Comparison of ENCODE assay signal across 8 cellular contexts in the genomic region with DNA sequence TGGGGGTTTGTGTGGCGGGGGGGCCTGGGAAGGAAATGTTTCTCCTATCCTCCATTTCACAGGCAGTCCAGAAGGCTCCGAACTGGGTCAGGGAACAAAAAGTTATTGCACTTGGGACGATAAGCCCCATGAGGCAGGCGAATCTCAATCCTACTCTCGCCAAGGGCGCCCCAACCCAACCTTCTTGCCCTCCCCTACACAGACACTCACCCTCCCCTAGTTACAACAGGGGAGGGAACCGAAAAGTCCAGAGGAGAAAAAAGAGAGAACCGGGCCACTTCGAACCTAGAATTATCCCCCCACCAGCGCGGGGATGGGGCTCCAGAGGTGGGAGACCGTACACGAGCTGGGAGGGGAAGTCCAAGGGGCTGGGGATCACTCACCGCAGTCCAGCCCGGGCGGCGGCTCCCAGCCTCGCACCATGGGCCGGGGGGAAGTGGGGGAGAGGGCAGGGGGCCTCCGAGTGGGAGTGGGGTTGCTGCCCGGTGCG. TPM values are rescaled to one million over a fixed set of nuclear protein-coding genes. Genes with fewer than 3 reads are reported as not detected.
DNase-seq lines count a peak whose midpoint lies in the region; ATAC-seq, FAIRE-seq and TF ChIP-seq lines count a peak whose summit lies in the region.

No MANE protein-coding gene starts in this region.

- no peak overlapping the region for H2BK20ac ChIP-seq in H1 (ENCODE audit: low read length)

- H4K8ac ChIP-seq in H1 (ENCODE audit: extremely low read depth, insufficient read depth, low read length): peak overlapping the region; percentile 78; the same call in 1 of the 2 replicates

- H4K5ac ChIP-seq in H1 (ENCODE audit: insufficient read length, low read depth, low read length): no peak overlapping the region

- no peak for TF ChIP-seq POLR2A in H1 (IDR thresholded peaks at IDR 0.05; ENCODE audit: control extremely low read depth in 1 of 2, low read depth in 2 of 2, low read length in 2 of 2)

- H3K27me3 ChIP-seq in PC-3 (ENCODE audit: low read length) (no peaks in the 10 kb centered on the region), H1 (replicated peaks in 1 of 4; ENCODE audit: control insufficient read depth in 3 of 4, extremely low read depth in 1 of 4, insufficient read depth in 3 of 4, low read length in 3 of 4) (peaks cover 8 to 26% (median 24%) of the 10 kb centered on the region in 4 experiments), muscle layer of duodenum (ENCODE audit: low read depth, low read length) (no peaks in the 10 kb centered on the region)

- no peaks in the 10 kb centered on the region for H3K79me1 ChIP-seq in H1 (ENCODE audit: low read depth, low read length)

- POLR2A ChIA-PET in PC-3 (lab: Charles Lee; ENCODE audit: unreplicated experiment): interaction anchor here (0.6 to 0.9 kb wide), 3 partner anchors 15 to 829 kb away, joined by 4 to 26 read pairs (median 6); partner anchors contain the start of genes DCAF11, NRL and PPP1R3E
- POLR2A ChIA-PET in H1 (lab: Charles Lee; ENCODE audit: partially characterized antibody): interaction anchor here (0.5 to 2.3 kb wide), 6 partner anchors 11 to 122 kb away, joined by 3 to 8 read pairs (median 5); partner anchors contain the start of genes BCL2L2 and PABPN1

- H3K23ac ChIP-seq in H1 (ENCODE audit: insufficient read length): no peak overlapping the region

- no peak overlapping the region for H2BK12ac ChIP-seq in H1 (ENCODE audit: low read depth, low read length)

- H3K4me2 ChIP-seq in PC-3 (ENCODE audit: low read length) (peak overlapping the region; percentile 95), H1 (ENCODE audit: insufficient read depth in 1 of 2, low read depth in 2 of 2, low read length in 2 of 2) (peak overlapping the region; percentile 72 to 78)

- BruUV-seq in PC-3 (replicated peaks; lab: Mats Ljungman, UMichigan): no TSS peak

- no peak for TF ChIP-seq RAD21 in H1 (IDR thresholded peaks at IDR 0.05 in 1 of 2, conservative IDR thresholded peaks at IDR 0.05 in 1 of 2; ENCODE audit: low read depth in 2 of 2, low read length in 2 of 2)

- peak; percentile 53 for DNase-seq in NCI-H146 (lab: John Stamatoyannopoulos, UW)
- DNase-seq in NCI-H146 treated with DMSO at 0.1 percent for 48 hours (lab: John Stamatoyannopoulos, UW; ENCODE audit: unreplicated experiment): no peak
- DNase-seq in PC-3: no peak
- no peak for DNase-seq in H1 (ENCODE audit: low read depth in 1 of 2, low spot score in 2 of 2)
- DNase-seq in SHP77 (lab: John Stamatoyannopoulos, UW): no peak
- no peak for DNase-seq in activated CD8-positive, alpha-beta memory T cell treated with anti-CD3 and anti-CD28 coated beads for 24 hours

- no peak overlapping the region for H4K91ac ChIP-seq in H1 (replicated peaks; ENCODE audit: insufficient read length, low read length)

- no peak for TF ChIP-seq EP300 in H1 (IDR thresholded peaks at IDR 0.05; ENCODE audit: borderline replicate concordance in 1 of 2, low read depth in 2 of 2, low read length in 2 of 2)

- H3K9ac ChIP-seq in PC-3 (ENCODE audit: low read length) (peak overlapping the region; percentile 92), H1 (replicated peaks in 1 of 4; ENCODE audit: extremely low read depth in 1 of 4, low read depth in 3 of 4, low read length in 3 of 4) (peak overlapping the region; percentile 62 to 73 (median 65))

- H3K27ac ChIP-seq in PC-3 (ENCODE audit: low read length) (no peak overlapping the region), H1 (ENCODE audit: low read depth, low read length) (no peak overlapping the region), muscle layer of duodenum (ENCODE audit: low read length) (peak overlapping the region; percentile 93)

- no peaks in the 10 kb centered on the region for H3K9me2 ChIP-seq in PC-3 (replicated peaks; ENCODE audit: low read length)

- H3K36me3 ChIP-seq in PC-3 (ENCODE audit: low read depth, low read length) (no peaks in the 10 kb centered on the region), H1 (ENCODE audit: control insufficient read depth in 2 of 4, insufficient read depth in 4 of 4, low read length in 3 of 4) (no peaks in the 10 kb centered on the region), muscle layer of duodenum (ENCODE audit: control insufficient read depth in 1 of 2, insufficient read depth in 2 of 2, low read length in 2 of 2) (no peaks in the 10 kb centered on the region)

- peak; percentile 32 for ATAC-seq in HG02642 (IDR thresholded peaks at IDR 0.05; ENCODE audit: poor library complexity, unreplicated experiment)
- ATAC-seq in PC-3: peak; percentile 26

- WGBS in H1 (ENCODE audit: extremely low coverage in 1 of 2, insufficient coverage in 1 of 2, insufficient read length in 1 of 2, insufficient replicate concordance in 2 of 2, low coverage in 1 of 2, low lambda C conversion rate in 2 of 2, missing lambda C conversion rate in 1 of 2), 2 experiments: 1% methylated on average over 17 of the region's 22 CpGs; no CpG with 5 or more reads in 1 of the 2 experiments

- no peak for FAIRE-seq in H1 (lab: Jason Lieb, UNC)

- H2BK15ac ChIP-seq in H1 (ENCODE audit: low read length): no peak overlapping the region

- no peak overlapping the region for H2AK5ac ChIP-seq in H1 (ENCODE audit: low read depth, low read length)

- no peaks in the 10 kb centered on the region for H3F3A ChIP-seq in PC-3 (ENCODE audit: low read length, unreplicated experiment)

- no peak overlapping the region for H2BK120ac ChIP-seq in H1 (replicated peaks; ENCODE audit: low read depth, low read length)

- peaks cover 20% of the 10 kb centered on the region for H3K4me1 ChIP-seq in PC-3 (ENCODE audit: insufficient read depth, low read length)
- no peaks in the 10 kb centered on the region; a peak in 1 of 7 replicates for H3K4me1 ChIP-seq in H1 (replicated peaks in 1 of 4; ENCODE audit: control insufficient read depth in 3 of 4, insufficient read depth in 4 of 4, low read length in 3 of 4)
- peaks cover 0 to 21% of the 10 kb centered on the region in 2 donors for H3K4me1 ChIP-seq in muscle layer of duodenum (ENCODE audit: control insufficient read depth in 1 of 2, insufficient read depth in 2 of 2, low read length in 2 of 2)

- H3K79me2 ChIP-seq in PC-3 (ENCODE audit: low read length) (peaks cover 27% of the 10 kb centered on the region), H1 (ENCODE audit: control insufficient read depth in 1 of 2, insufficient read depth in 2 of 2, low read length in 2 of 2) (peaks cover 0 to 5% of the 10 kb centered on the region in 2 experiments; a peak in 1 of 4 replicates)

- H3K18ac ChIP-seq in H1 (ENCODE audit: extremely low read depth, low read length): no peak overlapping the region; the same call in 1 of the 2 replicates

- TF ChIP-seq CTCF in PC-3 (conservative IDR thresholded peaks at IDR 0.05; ENCODE audit: low read depth, low read length): no peak
- TF ChIP-seq CTCF in H1 (IDR thresholded peaks at IDR 0.05; ENCODE audit: control extremely low read depth in 1 of 3, insufficient read depth in 1 of 3, low read depth in 1 of 3, low read length in 3 of 3): no peak

- no peak overlapping the region for H2BK5ac ChIP-seq in H1 (ENCODE audit: low read depth, low read length)

- no peak overlapping the region for H3K14ac ChIP-seq in H1 (ENCODE audit: insufficient read length)

- H4K20me1 ChIP-seq in PC-3 (ENCODE audit: low read length): no peaks in the 10 kb centered on the region
- peaks cover 2 to 8% of the 10 kb centered on the region in 2 experiments for H4K20me1 ChIP-seq in H1 (replicated peaks in 1 of 2; ENCODE audit: control insufficient read depth in 1 of 2, insufficient read depth in 2 of 2, low read length in 2 of 2)

- H3K4me3 ChIP-seq in PC-3 (ENCODE audit: low read length): peak overlapping the region; percentile 100
- H3K4me3 ChIP-seq in H1 (ENCODE audit: extremely low read depth in 1 of 4, insufficient read depth in 2 of 4, low read depth in 3 of 4, low read length in 4 of 4): peak overlapping the region; percentile 69 to 98 (median 78)
- H3K4me3 ChIP-seq in muscle layer of duodenum (ENCODE audit: low read depth in 1 of 2, low read length in 2 of 2): peak overlapping the region; percentile 92 to 94

- H3K9me3 ChIP-seq in PC-3 (ENCODE audit: low read length) (no peaks in the 10 kb centered on the region), H1 (ENCODE audit: insufficient read depth in 2 of 2, low read depth in 1 of 2, low read length in 1 of 2) (no peaks in the 10 kb centered on the region), muscle layer of duodenum (ENCODE audit: control insufficient read depth in 1 of 2, low read length in 2 of 2) (no peaks in the 10 kb centered on the region)

- no peak overlapping the region for H3K4ac ChIP-seq in H1 (replicated peaks; ENCODE audit: insufficient read length, low read depth, low read length)

- H3K56ac ChIP-seq in H1 (replicated peaks; ENCODE audit: insufficient read length, low read depth, low read length): no peak overlapping the region

- intact Hi-C loops in PC-3 (cut with micrococcal nuclease): loop anchor here (1.0 to 5.0 kb wide), 2 partner anchors 16 to 163 kb away; no protein-coding TSS in a partner anchor

- peaks cover 7% of the 10 kb centered on the region; the same call in 1 of the 2 replicates for H3K23me2 ChIP-seq in H1 (ENCODE audit: low read depth, low read length)

- H2AFZ ChIP-seq in PC-3 (ENCODE audit: low read length) (peak overlapping the region; percentile 99), H1 (ENCODE audit: low read length) (0 out of 2 replicates have a peak overlapping the region, but pooled peaks have one; percentile 10)

- CTCF ChIA-PET in PC-3 (lab: Charles Lee): interaction anchor here (1.3 kb wide), 1 partner anchor 15 kb away, joined by 8 read pairs; no protein-coding TSS in a partner anchor
- CTCF ChIA-PET in H1 (lab: Charles Lee; ENCODE audit: partially characterized antibody): interaction anchor here (0.9 to 4.0 kb wide), 5 partner anchors 9 to 165 kb away, joined by 3 to 21 read pairs (median 5); no protein-coding TSS in a partner anchor

RNA-seq across cellular contexts. Expression of gene HOMEZ, which starts 0.4 kb away (rescaled TPM):
- 4.1 and 7.7 TPM in 2 replicates for total RNA-seq in PC-3 (2014; rRNA removed)
- total RNA-seq in H1 (2021; fragmentation: NEBNext Ultra II Directional; extraction: Animal tissue kit (Norgen Biotek cat#: 25700)): 9.1 and 9.7 TPM in 2 replicates
- polyA plus RNA-seq in H1 (2011; rRNA removed): 12.3 and 15.9 TPM in 2 replicates
- 11.8 TPM for polyA plus RNA-seq in H1 (2011; cell fraction: cytosol; rRNA removed)
- polyA plus RNA-seq in H1 (2011; cell fraction: nucleus; rRNA removed): 13.2 TPM
- polyA plus RNA-seq in H1 (2012, experiment 1 of 2): 6.4 to 10.5 TPM (median 9.5 TPM) in 4 replicates
- polyA plus RNA-seq in H1 (2012, experiment 2 of 2): 5.1 TPM
- 10.2 TPM for polyA plus RNA-seq in H1 (2013, experiment 1 of 2)
- polyA plus RNA-seq in H1 (2013, experiment 2 of 2): 8.2 TPM
- polyA minus RNA-seq in H1 (2011; rRNA and poly(A)+ RNA removed): 22.8 and 28.2 TPM in 2 replicates
- polyA minus RNA-seq in H1 (2011; cell fraction: cytosol; rRNA and poly(A)+ RNA removed): 7.9 TPM
- 7.8 TPM for polyA minus RNA-seq in H1 (2011; cell fraction: nucleus; rRNA and poly(A)+ RNA removed)

RNA-seq across cellular contexts. Expression of gene PPP1R3E, which starts 17.1 kb away (rescaled TPM):
- 3.2 and 5.0 TPM in 2 replicates for total RNA-seq in PC-3 (2014; rRNA removed)
- 3.7 and 4.4 TPM in 2 replicates for total RNA-seq in H1 (2021; fragmentation: NEBNext Ultra II Directional; extraction: Animal tissue kit (Norgen Biotek cat#: 25700))
- polyA plus RNA-seq in H1 (2011; rRNA removed): 3.5 and 4.7 TPM in 2 replicates
- polyA plus RNA-seq in H1 (2011; cell fraction: cytosol; rRNA removed): 4.4 TPM
- polyA plus RNA-seq in H1 (2011; cell fraction: nucleus; rRNA removed): 12.4 TPM
- 3.4 to 5.3 TPM (median 5.1 TPM) in 4 replicates for polyA plus RNA-seq in H1 (2012, experiment 1 of 2)
- 1.0 TPM for polyA plus RNA-seq in H1 (2012, experiment 2 of 2)
- polyA plus RNA-seq in H1 (2013, experiment 1 of 2): 5.4 TPM
- 3.9 TPM for polyA plus RNA-seq in H1 (2013, experiment 2 of 2)
- 3.2 and 5.9 TPM in 2 replicates for polyA minus RNA-seq in H1 (2011; rRNA and poly(A)+ RNA removed)
- 1.7 TPM for polyA minus RNA-seq in H1 (2011; cell fraction: cytosol; rRNA and poly(A)+ RNA removed)
- 5.4 TPM for polyA minus RNA-seq in H1 (2011; cell fraction: nucleus; rRNA and poly(A)+ RNA removed)

RNA-seq across cellular contexts. Expression of gene BCL2L2, which starts 21.1 kb away (rescaled TPM):
- total RNA-seq in PC-3 (2014; rRNA removed): 32.4 and 33.5 TPM in 2 replicates
- total RNA-seq in H1 (2021; fragmentation: NEBNext Ultra II Directional; extraction: Animal tissue kit (Norgen Biotek cat#: 25700)): 13.3 and 13.8 TPM in 2 replicates
- polyA plus RNA-seq in H1 (2011; rRNA removed): 9.3 and 10.5 TPM in 2 replicates
- 14.7 TPM for polyA plus RNA-seq in H1 (2011; cell fraction: cytosol; rRNA removed)
- polyA plus RNA-seq in H1 (2011; cell fraction: nucleus; rRNA removed): 11.6 TPM
- polyA plus RNA-seq in H1 (2012, experiment 1 of 2): 16.7 to 19.3 TPM (median 18.0 TPM) in 4 replicates
- polyA plus RNA-seq in H1 (2012, experiment 2 of 2): 5.7 TPM
- 6.5 TPM for polyA plus RNA-seq in H1 (2013, experiment 1 of 2)
- polyA plus RNA-seq in H1 (2013, experiment 2 of 2): 5.9 TPM
- polyA minus RNA-seq in H1 (2011; rRNA and poly(A)+ RNA removed): 10.6 and 10.8 TPM in 2 replicates
- polyA minus RNA-seq in H1 (2011; cell fraction: cytosol; rRNA and poly(A)+ RNA removed): 5.8 TPM
- 10.5 TPM for polyA minus RNA-seq in H1 (2011; cell fraction: nucleus; rRNA and poly(A)+ RNA removed)

RNA-seq across cellular contexts. Expression of gene PABPN1, which starts 35.7 kb away (rescaled TPM):
- total RNA-seq in PC-3 (2014; rRNA removed): 89.1 and 116 TPM in 2 replicates
- total RNA-seq in H1 (2021; fragmentation: NEBNext Ultra II Directional; extraction: Animal tissue kit (Norgen Biotek cat#: 25700)): 300 and 312 TPM in 2 replicates
- 229 and 331 TPM in 2 replicates for polyA plus RNA-seq in H1 (2011; rRNA removed)
- polyA plus RNA-seq in H1 (2011; cell fraction: cytosol; rRNA removed): 278 TPM
- 560 TPM for polyA plus RNA-seq in H1 (2011; cell fraction: nucleus; rRNA removed)
- 306 to 331 TPM (median 322 TPM) in 4 replicates for polyA plus RNA-seq in H1 (2012, experiment 1 of 2)
- 212 TPM for polyA plus RNA-seq in H1 (2012, experiment 2 of 2)
- 219 TPM for polyA plus RNA-seq in H1 (2013, experiment 1 of 2)
- polyA plus RNA-seq in H1 (2013, experiment 2 of 2): 203 TPM
- polyA minus RNA-seq in H1 (2011; rRNA and poly(A)+ RNA removed): 165 and 168 TPM in 2 replicates
- 87.4 TPM for polyA minus RNA-seq in H1 (2011; cell fraction: cytosol; rRNA and poly(A)+ RNA removed)
- polyA minus RNA-seq in H1 (2011; cell fraction: nucleus; rRNA and poly(A)+ RNA removed): 112 TPM

RNA-seq across cellular contexts. Expression of gene RNF212B, which starts 47.8 kb away (rescaled TPM):
- not detected in 2 replicates for total RNA-seq in PC-3 (2014; rRNA removed)
- 1.2 TPM in 1 of 2 replicates, not detected in the other for total RNA-seq in H1 (2021; fragmentation: NEBNext Ultra II Directional; extraction: Animal tissue kit (Norgen Biotek cat#: 25700))
- polyA plus RNA-seq in H1 (2011; rRNA removed): 0.36 and 0.95 TPM in 2 replicates
- 0.32 TPM for polyA plus RNA-seq in H1 (2011; cell fraction: cytosol; rRNA removed)
- polyA plus RNA-seq in H1 (2011; cell fraction: nucleus; rRNA removed): 0.36 TPM
- 0.20 to 1.1 TPM (median 0.38 TPM) in 3 of 4 replicates, not detected in the other for polyA plus RNA-seq in H1 (2012, experiment 1 of 2)
- polyA plus RNA-seq in H1 (2012, experiment 2 of 2): 0.20 TPM
- 0.34 TPM for polyA plus RNA-seq in H1 (2013, experiment 1 of 2)
- polyA plus RNA-seq in H1 (2013, experiment 2 of 2): 0.55 TPM
- 0.44 and 0.95 TPM in 2 replicates for polyA minus RNA-seq in H1 (2011; rRNA and poly(A)+ RNA removed)
- not detected for polyA minus RNA-seq in H1 (2011; cell fraction: cytosol; rRNA and poly(A)+ RNA removed)
- polyA minus RNA-seq in H1 (2011; cell fraction: nucleus; rRNA and poly(A)+ RNA removed): not detected
